Comparison of ENCODE assay signal across 1 cellular context in the genomic region with DNA sequence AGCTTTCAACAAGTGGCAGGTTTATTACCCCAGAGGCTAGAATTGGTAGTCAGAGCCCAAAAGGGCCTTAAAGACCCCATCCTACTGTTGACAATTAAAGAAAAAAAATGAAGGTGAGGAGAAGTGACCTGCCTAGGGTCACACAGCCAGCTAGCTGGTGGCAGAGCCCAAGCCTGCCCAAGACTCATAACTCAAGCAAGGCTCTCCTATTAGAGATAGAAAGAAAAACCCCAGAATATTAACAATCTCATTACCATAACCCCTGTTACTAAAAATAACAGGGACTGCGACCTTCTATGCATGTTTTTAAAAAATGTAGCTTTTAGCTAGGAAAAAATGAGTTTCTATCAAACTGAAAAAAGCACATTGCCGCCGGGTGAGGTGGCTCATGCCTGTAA.
TF ChIP-seq lines count a peak whose summit lies in the region.

No MANE protein-coding gene starts in this region.

TF ChIP-seq in HEK293, 187 proteins besides CTCF, POLR2A, EP300 and RAD21 (continued from another document):
- TF ChIP-seq ZNF280D (tag by site-specific recombination; IDR thresholded peaks at IDR 0.05) (no peak), SCRT2 (tag by site-specific recombination; IDR thresholded peaks at IDR 0.05) (peak; percentile 69), ZNF664 (tag by site-specific recombination; IDR thresholded peaks at IDR 0.05) (no peak)
- TF ChIP-seq, protein P1, sequence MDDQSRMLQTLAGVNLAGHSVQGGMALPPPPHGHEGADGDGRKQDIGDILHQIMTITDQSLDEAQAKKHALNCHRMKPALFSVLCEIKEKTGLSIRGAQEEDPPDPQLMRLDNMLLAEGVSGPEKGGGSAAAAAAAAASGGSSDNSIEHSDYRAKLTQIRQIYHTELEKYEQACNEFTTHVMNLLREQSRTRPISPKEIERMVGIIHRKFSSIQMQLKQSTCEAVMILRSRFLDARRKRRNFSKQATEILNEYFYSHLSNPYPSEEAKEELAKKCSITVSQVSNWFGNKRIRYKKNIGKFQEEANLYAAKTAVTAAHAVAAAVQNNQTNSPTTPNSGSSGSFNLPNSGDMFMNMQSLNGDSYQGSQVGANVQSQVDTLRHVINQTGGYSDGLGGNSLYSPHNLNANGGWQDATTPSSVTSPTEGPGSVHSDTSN (CRISPR knock-in tag; IDR thresholded peaks at IDR 0.05), result no peak
